36 cellular contexts compared by ENCODE assay signal in genomic region chr11:117662870-117663269, GRCh38.
"Had no signal": no experiment of that assay in that cellular context is flagged by ENCODE, and none has a peak within 500 bp of the region (broad histone marks: within the 10 kb centered on the region; RNA-seq: fewer than 3 reads in every experiment).

No MANE protein-coding gene starts in this region.

- H3K36me3 Mint-ChIP-seq: activated CD8-positive, alpha-beta memory T cell treated with anti-CD3 and anti-CD28 coated beads, Interleukin-2, amount 10 ng/mL, durations not matched to agents 7 days and 5 days; activated naive CD8-positive, alpha-beta T cell treated with anti-CD3 and anti-CD28 coated beads for 36 hours had no signal

- DNase-seq: activated B cell treated with CpG ODN at 0.5 μM for 24 hours; activated CD4-positive, alpha-beta memory T cell treated with anti-CD3 and anti-CD28 coated beads, Interleukin-2, amount 10 ng/mL, durations not matched to agents 7 days and 5 days; activated CD4-positive, alpha-beta T cell treated with anti-CD3 and anti-CD28 coated beads for 4 hours; activated CD4-positive, CD25-positive, alpha-beta regulatory T cell treated with anti-CD3 and anti-CD28 coated beads, Interleukin-2, amount 50 U/mL, for 72 hours; activated CD8-positive, alpha-beta memory T cell treated with anti-CD3 and anti-CD28 coated beads for 24 hours; activated CD8-positive, alpha-beta memory T cell treated with anti-CD3 and anti-CD28 coated beads, Interleukin-2, amount 10 ng/mL, durations not matched to agents 7 days and 5 days; activated effector memory CD4-positive, alpha-beta T cell treated with anti-CD3 and anti-CD28 coated beads, Interleukin-2, amount 50 U/mL, for 16 hours; activated naive CD4-positive, alpha-beta T cell; activated naive CD4-positive, alpha-beta T cell treated with anti-CD3 and anti-CD28 coated beads, Interleukin-2, amount 50 U/mL, for 16 hours; activated naive CD8-positive, alpha-beta T cell treated with anti-CD3 and anti-CD28 coated beads for 36 hours; activated T-cell treated with anti-CD3 and anti-CD28 coated beads, Interleukin-2, amount 50 U/mL, for 1 hour; activated T-cell treated with anti-CD3 and anti-CD28 coated beads, Interleukin-2, amount 50 U/mL, for 72 hours; amniotic stem cell; central memory CD4-positive, alpha-beta T cell; Kasumi-1; KG1; MG63; NCI-H1048; NCI-H1105 treated with DMSO at 0.1 percent for 48 hours; NCI-H1436; NCI-H1694; NCI-H2029; NCI-H345; NCI-H524 treated with DMSO at 0.1 percent for 48 hours; NK-92 treated with Interleukin-12 subunit alpha and Interleukin-12 subunit beta, amount 100 ng/mL, for 24 hours; PC-3; Peyer's patch; RPMI8226; SHP77 treated with DMSO at 0.1 percent for 48 hours; SK-N-SH; T-helper 2 cell; T-helper 9 cell had no signal

- H3K9me3 Mint-ChIP-seq: activated B cell treated with CpG ODN at 0.5 μM for 24 hours; activated CD4-positive, alpha-beta memory T cell treated with anti-CD3 and anti-CD28 coated beads, Interleukin-2, amount 10 ng/mL, durations not matched to agents 7 days and 5 days; activated naive CD8-positive, alpha-beta T cell treated with anti-CD3 and anti-CD28 coated beads for 36 hours; activated T-cell treated with anti-CD3 and anti-CD28 coated beads, Interleukin-2, amount 50 U/mL, for 72 hours; activated T-helper 17 cell treated with anti-CD3 and anti-CD28 coated beads, Interleukin-2, amount 50 U/mL, for 72 hours had no signal

- H3K27ac Mint-ChIP-seq: activated B cell treated with CpG ODN at 0.5 μM for 24 hours; activated CD4-positive, alpha-beta memory T cell treated with anti-CD3 and anti-CD28 coated beads, Interleukin-2, amount 10 ng/mL, durations not matched to agents 7 days and 5 days; activated CD8-positive, alpha-beta memory T cell treated with anti-CD3 and anti-CD28 coated beads, Interleukin-2, amount 10 ng/mL, durations not matched to agents 7 days and 5 days; activated naive CD8-positive, alpha-beta T cell treated with anti-CD3 and anti-CD28 coated beads for 36 hours; activated T-cell treated with anti-CD3 and anti-CD28 coated beads, Interleukin-2, amount 50 U/mL, for 72 hours; activated T-helper 17 cell treated with anti-CD3 and anti-CD28 coated beads, Interleukin-2, amount 50 U/mL, for 72 hours had no signal

- H3K9ac ChIP-seq: SK-N-SH had no signal

- H3K4me3 ChIP-seq: body of pancreas, MG63, Peyer's patch, SJSA1 had no signal

- H3K4me2 ChIP-seq: SK-N-SH had no signal

- H3K4me1 ChIP-seq: body of pancreas, SJSA1 had no signal

- H3K27me3 ChIP-seq: body of pancreas, MG63, Peyer's patch, SJSA1 had no signal

- H3K9me3 ChIP-seq: body of pancreas, MG63, Peyer's patch, SJSA1, SK-N-SH had no signal

- H3K27ac ChIP-seq: body of pancreas, Peyer's patch, SJSA1, VCaP had no signal

- H3K4me3 Mint-ChIP-seq: activated B cell treated with CpG ODN at 0.5 μM for 24 hours; activated CD4-positive, alpha-beta memory T cell treated with anti-CD3 and anti-CD28 coated beads, Interleukin-2, amount 10 ng/mL, durations not matched to agents 7 days and 5 days; activated CD8-positive, alpha-beta memory T cell treated with anti-CD3 and anti-CD28 coated beads, Interleukin-2, amount 10 ng/mL, durations not matched to agents 7 days and 5 days; activated naive CD8-positive, alpha-beta T cell treated with anti-CD3 and anti-CD28 coated beads for 36 hours; activated T-cell treated with anti-CD3 and anti-CD28 coated beads, Interleukin-2, amount 50 U/mL, for 72 hours; activated T-helper 17 cell treated with anti-CD3 and anti-CD28 coated beads, Interleukin-2, amount 50 U/mL, for 72 hours had no signal

- H3K36me3 ChIP-seq: MG63, Peyer's patch, SJSA1 had no signal

- H3K4me1 Mint-ChIP-seq: activated B cell treated with CpG ODN at 0.5 μM for 24 hours; activated CD4-positive, alpha-beta memory T cell treated with anti-CD3 and anti-CD28 coated beads, Interleukin-2, amount 10 ng/mL, durations not matched to agents 7 days and 5 days; activated T-helper 17 cell treated with anti-CD3 and anti-CD28 coated beads, Interleukin-2, amount 50 U/mL, for 72 hours had no signal
